ENCODE assay signal across 33 cellular contexts in the genomic region with DNA sequence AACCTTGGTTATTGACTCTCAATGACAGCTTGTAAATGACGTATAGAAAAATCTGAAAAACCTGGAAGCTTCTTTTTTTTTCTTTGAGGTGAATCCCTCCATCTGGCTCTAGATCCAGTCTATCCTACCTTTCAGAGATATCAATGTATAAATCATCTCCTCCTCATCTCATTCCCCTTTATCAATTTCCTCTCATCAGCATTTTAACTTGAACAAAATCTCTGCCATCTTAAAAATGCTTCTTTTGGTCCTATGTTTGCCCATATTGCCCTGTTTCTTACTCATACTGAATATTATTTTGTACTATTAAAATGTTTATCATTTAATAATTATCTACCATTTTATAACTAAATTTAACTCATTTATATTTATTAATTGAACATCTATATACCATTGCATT.
"Had no signal": no experiment of that assay in that cellular context is flagged by ENCODE, and none has a peak within 500 bp of the region (broad histone marks: within the 10 kb centered on the region; RNA-seq: fewer than 3 reads in every experiment).

No MANE protein-coding gene starts in this region.

- H3K27me3 ChIP-seq: adrenal gland, ascending aorta, body of pancreas, brain microvascular endothelial cell, breast epithelium, cardiac muscle cell had no signal

- H3K36me3 ChIP-seq: adrenal gland, ascending aorta, brain microvascular endothelial cell, breast epithelium, cardiac muscle cell had no signal

- H3K4me3 ChIP-seq: adrenal gland, ascending aorta, body of pancreas, breast epithelium, cardiac muscle cell had no signal

- DNase-seq: activated effector memory CD4-positive, alpha-beta T cell treated with anti-CD3 and anti-CD28 coated beads, Interleukin-2, amount 50 U/mL, for 16 hours; activated effector memory CD4-positive, alpha-beta T cell treated with Interleukin-2 at 50 U/mL for 16 hours; activated gamma-delta T cell; activated gamma-delta T cell treated with Interleukin-2 at 50 U/mL for 16 hours; activated naive CD4-positive, alpha-beta T cell; activated naive CD4-positive, alpha-beta T cell treated with anti-CD3 and anti-CD28 coated beads for 36 hours; activated naive CD4-positive, alpha-beta T cell treated with anti-CD3 and anti-CD28 coated beads, Interleukin-2, amount 10 ng/mL, durations not matched to agents 7 days and 5 days; activated naive CD4-positive, alpha-beta T cell treated with anti-CD3 and anti-CD28 coated beads, Interleukin-2, amount 50 U/mL, for 16 hours; activated naive CD4-positive, alpha-beta T cell treated with Interleukin-2 at 50 U/mL for 16 hours; activated naive CD8-positive, alpha-beta T cell treated with anti-CD3 and anti-CD28 coated beads for 36 hours; activated naive CD8-positive, alpha-beta T cell treated with anti-CD3 and anti-CD28 coated beads, Interleukin-2, amount 10 ng/mL, durations not matched to agents 7 days and 5 days; activated naive CD8-positive, alpha-beta T cell treated with anti-CD3 and anti-CD28 coated beads, Interleukin-2, amount 50 U/mL, for 24 hours; activated T-cell treated with anti-CD3 and anti-CD28 coated beads, Interleukin-2, amount 50 U/mL, for 24 hours; activated T-cell treated with anti-CD3 and anti-CD28 coated beads, Interleukin-2, amount 50 U/mL, for 4 hours; activated T-cell treated with anti-CD3 and anti-CD28 coated beads, Interleukin-2, amount 50 U/mL, for 48 hours; activated T-cell treated with anti-CD3 and anti-CD28 coated beads, Interleukin-2, amount 50 U/mL, for 72 hours; adrenal gland; amniotic stem cell; amygdala; anterior cingulate cortex; aorta; body of pancreas; brain microvascular endothelial cell; caudate nucleus; central memory CD4-positive, alpha-beta T cell; cerebellar nuclear complex had no signal

- H3K9me3 ChIP-seq: adrenal gland, ascending aorta, body of pancreas, breast epithelium had no signal

- H3K27ac ChIP-seq: adrenal gland, ascending aorta, body of pancreas, brain microvascular endothelial cell, breast epithelium, cardiac muscle cell had no signal

- ATAC-seq: activated naive CD4-positive, alpha-beta T cell treated with anti-CD3 and anti-CD28 coated beads, Interleukin-2, amount 50 U/mL, for 72 hours; activated naive CD8-positive, alpha-beta T cell treated with anti-CD3 and anti-CD28 coated beads, Interleukin-2, amount 50 U/mL, for 24 hours; activated T-cell treated with anti-CD3 and anti-CD28 coated beads, Interleukin-2, amount 50 U/mL, for 4 hours; activated T-cell treated with anti-CD3 and anti-CD28 coated beads, Interleukin-2, amount 50 U/mL, for 72 hours; activated T-helper 17 cell treated with anti-CD3 and anti-CD28 coated beads, Interleukin-2, amount 50 U/mL, for 72 hours; body of pancreas had no signal

- FAIRE-seq: astrocyte, bronchial epithelial cell had no signal

- H3K4me1 ChIP-seq: adrenal gland, ascending aorta, body of pancreas, breast epithelium had no signal
